1 cellular context compared by ENCODE assay signal in the genomic region with DNA sequence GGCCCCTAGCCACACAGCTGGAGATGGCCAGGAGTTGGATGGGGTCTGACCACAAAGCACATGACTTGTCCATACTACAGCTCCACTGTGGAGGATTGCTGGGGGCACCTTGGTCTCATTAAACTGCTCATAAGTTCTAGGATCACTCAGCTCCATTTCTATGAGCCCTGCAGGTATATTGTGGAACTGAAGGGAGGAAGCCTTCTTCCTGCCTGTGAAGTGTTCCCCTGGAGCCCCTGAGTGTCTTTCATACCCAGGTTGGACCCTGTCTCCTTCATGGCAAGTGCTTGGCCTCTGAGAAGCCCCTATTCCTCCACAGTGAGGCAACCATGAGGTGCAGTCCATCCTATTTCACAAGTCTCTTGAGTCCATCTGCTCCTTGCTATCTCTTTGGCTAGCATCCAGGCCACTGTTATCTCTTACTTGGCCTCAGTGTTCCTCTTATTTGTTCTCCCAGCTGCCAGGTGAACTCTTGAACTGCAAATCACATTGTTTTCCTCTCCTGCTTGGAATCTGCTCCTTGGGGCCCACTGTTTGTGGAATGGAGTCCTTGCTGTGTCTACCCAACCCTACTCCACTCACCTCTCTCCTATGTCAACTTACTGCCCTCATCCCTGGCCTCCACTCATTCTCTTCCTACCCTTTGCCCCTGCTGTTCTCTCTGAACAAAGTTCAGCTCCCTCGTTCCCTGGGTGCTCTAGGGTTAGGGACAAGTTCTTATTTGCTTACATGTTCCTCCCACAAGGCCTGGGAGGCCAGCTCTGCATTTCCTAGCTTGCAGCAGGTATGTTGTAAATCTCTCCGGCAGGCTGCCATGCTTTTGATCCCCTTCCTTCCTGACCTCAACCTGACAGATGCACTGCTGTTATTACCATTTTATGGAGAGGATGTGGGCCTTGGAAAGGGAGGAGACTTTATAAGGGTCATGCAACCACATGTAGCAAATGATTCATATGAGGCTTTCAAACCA.
TF ChIP-seq lines count a peak whose summit lies in the region.

No MANE protein-coding gene starts in this region.

TF ChIP-seq in HepG2, 621 proteins besides CTCF, POLR2A, EP300 and RAD21 (continued from another document and continues in another):
- TF ChIP-seq PPARG (CRISPR knock-in tag; conservative IDR thresholded peaks at IDR 0.05) (peak; percentile 86), MEIS1 (CRISPR knock-in tag; IDR thresholded peaks at IDR 0.05; ENCODE audit: borderline replicate concordance) (0 out of 2 replicates have a peak, but pooled peaks have one; percentile 36), GATA4 (IDR thresholded peaks at IDR 0.05; ENCODE audit: borderline replicate concordance, low read depth) (0 out of 2 replicates have a peak, but pooled peaks have one; percentile 72), HNF4G (IDR thresholded peaks at IDR 0.05; ENCODE audit: borderline replicate concordance, low read depth, low read length) (peak; percentile 96), HNF4G (CRISPR knock-in tag; IDR thresholded peaks at IDR 0.05; ENCODE audit: borderline replicate concordance, low read depth) (peak; percentile 95), ZNF335 (CRISPR knock-in tag; IDR thresholded peaks at IDR 0.05) (peak; percentile 28; the same call in 1 of the 2 replicates), ATF1 (CRISPR knock-in tag; IDR thresholded peaks at IDR 0.05) (no peak), FOXJ3 (CRISPR knock-in tag; IDR thresholded peaks at IDR 0.05; ENCODE audit: borderline replicate concordance) (peak; percentile 75; the same call in 1 of the 2 replicates), ZFY (CRISPR knock-in tag; IDR thresholded peaks at IDR 0.05) (peak; percentile 62), ZFX (CRISPR knock-in tag; IDR thresholded peaks at IDR 0.05; ENCODE audit: low read depth) (peak; percentile 71), CAMTA2 (CRISPR knock-in tag; IDR thresholded peaks at IDR 0.05; ENCODE audit: borderline replicate concordance) (no peak), GLI4 (CRISPR knock-in tag; IDR thresholded peaks at IDR 0.05; ENCODE audit: borderline replicate concordance) (no peak), ATRX (CRISPR knock-in tag; IDR thresholded peaks at IDR 0.05; ENCODE audit: borderline replicate concordance) (no peak), ZFP36 (IDR thresholded peaks at IDR 0.05; ENCODE audit: borderline replicate concordance, low read depth, low read length, partially characterized antibody) (no peak), ZNF230 (CRISPR knock-in tag; IDR thresholded peaks at IDR 0.05) (no peak), ZNF451 (CRISPR knock-in tag; IDR thresholded peaks at IDR 0.05) (no peak; the same call in 1 of the 2 replicates), PAF1 (CRISPR knock-in tag; IDR thresholded peaks at IDR 0.05) (no peak), RFXANK (CRISPR knock-in tag; IDR thresholded peaks at IDR 0.05) (no peak), ONECUT2 (CRISPR knock-in tag; IDR thresholded peaks at IDR 0.05) (no peak), ZNF337 (CRISPR knock-in tag; IDR thresholded peaks at IDR 0.05; ENCODE audit: borderline replicate concordance, low read depth) (no peak; the same call in 1 of the 2 replicates), ISL2 (CRISPR knock-in tag; IDR thresholded peaks at IDR 0.05) (0 out of 2 replicates have a peak, but pooled peaks have one; percentile 30), ZNF264 (CRISPR knock-in tag; IDR thresholded peaks at IDR 0.05) (0 out of 2 replicates have a peak, but pooled peaks have one; percentile 70), ZNF17 (CRISPR knock-in tag; IDR thresholded peaks at IDR 0.05) (no peak), NFYC (CRISPR knock-in tag; IDR thresholded peaks at IDR 0.05) (no peak), ZNF263 (CRISPR knock-in tag; IDR thresholded peaks at IDR 0.05) (peak; percentile 89), PLRG1 (conservative IDR thresholded peaks at IDR 0.05) (no peak), MXI1 (IDR thresholded peaks at IDR 0.05; ENCODE audit: borderline replicate concordance, low read depth, low read length) (peak; percentile 42; the same call in 1 of the 3 replicates)
- TF ChIP-seq, protein P1, sequence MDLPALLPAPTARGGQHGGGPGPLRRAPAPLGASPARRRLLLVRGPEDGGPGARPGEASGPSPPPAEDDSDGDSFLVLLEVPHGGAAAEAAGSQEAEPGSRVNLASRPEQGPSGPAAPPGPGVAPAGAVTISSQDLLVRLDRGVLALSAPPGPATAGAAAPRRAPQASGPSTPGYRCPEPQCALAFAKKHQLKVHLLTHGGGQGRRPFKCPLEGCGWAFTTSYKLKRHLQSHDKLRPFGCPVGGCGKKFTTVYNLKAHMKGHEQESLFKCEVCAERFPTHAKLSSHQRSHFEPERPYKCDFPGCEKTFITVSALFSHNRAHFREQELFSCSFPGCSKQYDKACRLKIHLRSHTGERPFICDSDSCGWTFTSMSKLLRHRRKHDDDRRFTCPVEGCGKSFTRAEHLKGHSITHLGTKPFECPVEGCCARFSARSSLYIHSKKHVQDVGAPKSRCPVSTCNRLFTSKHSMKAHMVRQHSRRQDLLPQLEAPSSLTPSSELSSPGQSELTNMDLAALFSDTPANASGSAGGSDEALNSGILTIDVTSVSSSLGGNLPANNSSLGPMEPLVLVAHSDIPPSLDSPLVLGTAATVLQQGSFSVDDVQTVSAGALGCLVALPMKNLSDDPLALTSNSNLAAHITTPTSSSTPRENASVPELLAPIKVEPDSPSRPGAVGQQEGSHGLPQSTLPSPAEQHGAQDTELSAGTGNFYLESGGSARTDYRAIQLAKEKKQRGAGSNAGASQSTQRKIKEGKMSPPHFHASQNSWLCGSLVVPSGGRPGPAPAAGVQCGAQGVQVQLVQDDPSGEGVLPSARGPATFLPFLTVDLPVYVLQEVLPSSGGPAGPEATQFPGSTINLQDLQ (CRISPR knock-in tag; IDR thresholded peaks at IDR 0.05) = peak; percentile 80; the same call in 1 of the 2 replicates
- TF ChIP-seq, protein P2, sequence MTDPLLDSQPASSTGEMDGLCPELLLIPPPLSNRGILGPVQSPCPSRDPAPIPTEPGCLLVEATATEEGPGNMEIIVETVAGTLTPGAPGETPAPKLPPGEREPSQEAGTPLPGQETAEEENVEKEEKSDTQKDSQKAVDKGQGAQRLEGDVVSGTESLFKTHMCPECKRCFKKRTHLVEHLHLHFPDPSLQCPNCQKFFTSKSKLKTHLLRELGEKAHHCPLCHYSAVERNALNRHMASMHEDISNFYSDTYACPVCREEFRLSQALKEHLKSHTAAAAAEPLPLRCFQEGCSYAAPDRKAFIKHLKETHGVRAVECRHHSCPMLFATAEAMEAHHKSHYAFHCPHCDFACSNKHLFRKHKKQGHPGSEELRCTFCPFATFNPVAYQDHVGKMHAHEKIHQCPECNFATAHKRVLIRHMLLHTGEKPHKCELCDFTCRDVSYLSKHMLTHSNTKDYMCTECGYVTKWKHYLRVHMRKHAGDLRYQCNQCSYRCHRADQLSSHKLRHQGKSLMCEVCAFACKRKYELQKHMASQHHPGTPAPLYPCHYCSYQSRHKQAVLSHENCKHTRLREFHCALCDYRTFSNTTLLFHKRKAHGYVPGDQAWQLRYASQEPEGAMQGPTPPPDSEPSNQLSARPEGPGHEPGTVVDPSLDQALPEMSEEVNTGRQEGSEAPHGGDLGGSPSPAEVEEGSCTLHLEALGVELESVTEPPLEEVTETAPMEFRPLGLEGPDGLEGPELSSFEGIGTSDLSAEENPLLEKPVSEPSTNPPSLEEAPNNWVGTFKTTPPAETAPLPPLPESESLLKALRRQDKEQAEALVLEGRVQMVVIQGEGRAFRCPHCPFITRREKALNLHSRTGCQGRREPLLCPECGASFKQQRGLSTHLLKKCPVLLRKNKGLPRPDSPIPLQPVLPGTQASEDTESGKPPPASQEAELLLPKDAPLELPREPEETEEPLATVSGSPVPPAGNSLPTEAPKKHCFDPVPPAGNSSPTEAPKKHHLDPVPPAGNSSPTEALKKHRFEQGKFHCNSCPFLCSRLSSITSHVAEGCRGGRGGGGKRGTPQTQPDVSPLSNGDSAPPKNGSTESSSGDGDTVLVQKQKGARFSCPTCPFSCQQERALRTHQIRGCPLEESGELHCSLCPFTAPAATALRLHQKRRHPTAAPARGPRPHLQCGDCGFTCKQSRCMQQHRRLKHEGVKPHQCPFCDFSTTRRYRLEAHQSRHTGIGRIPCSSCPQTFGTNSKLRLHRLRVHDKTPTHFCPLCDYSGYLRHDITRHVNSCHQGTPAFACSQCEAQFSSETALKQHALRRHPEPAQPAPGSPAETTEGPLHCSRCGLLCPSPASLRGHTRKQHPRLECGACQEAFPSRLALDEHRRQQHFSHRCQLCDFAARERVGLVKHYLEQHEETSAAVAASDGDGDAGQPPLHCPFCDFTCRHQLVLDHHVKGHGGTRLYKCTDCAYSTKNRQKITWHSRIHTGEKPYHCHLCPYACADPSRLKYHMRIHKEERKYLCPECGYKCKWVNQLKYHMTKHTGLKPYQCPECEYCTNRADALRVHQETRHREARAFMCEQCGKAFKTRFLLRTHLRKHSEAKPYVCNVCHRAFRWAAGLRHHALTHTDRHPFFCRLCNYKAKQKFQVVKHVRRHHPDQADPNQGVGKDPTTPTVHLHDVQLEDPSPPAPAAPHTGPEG (CRISPR knock-in tag; IDR thresholded peaks at IDR 0.05) = peak; percentile 10; the same call in 1 of the 2 replicates
- TF ChIP-seq, protein P3, sequence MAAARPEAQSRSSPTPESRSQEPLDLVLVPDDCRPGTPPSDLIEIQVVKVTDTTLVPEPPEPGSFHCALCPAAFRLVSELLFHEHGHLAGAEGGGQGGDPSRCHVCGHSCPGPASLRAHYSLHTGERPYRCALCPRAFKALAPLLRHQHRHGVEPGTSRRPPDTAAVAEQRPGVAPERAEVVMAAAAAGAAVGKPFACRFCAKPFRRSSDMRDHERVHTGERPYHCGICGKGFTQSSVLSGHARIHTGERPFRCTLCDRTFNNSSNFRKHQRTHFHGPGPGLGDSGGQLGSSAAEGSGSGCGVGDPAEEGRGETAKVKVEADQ (CRISPR knock-in tag; IDR thresholded peaks at IDR 0.05; ENCODE audit: borderline replicate concordance) = no peak
- TF ChIP-seq, protein P4, sequence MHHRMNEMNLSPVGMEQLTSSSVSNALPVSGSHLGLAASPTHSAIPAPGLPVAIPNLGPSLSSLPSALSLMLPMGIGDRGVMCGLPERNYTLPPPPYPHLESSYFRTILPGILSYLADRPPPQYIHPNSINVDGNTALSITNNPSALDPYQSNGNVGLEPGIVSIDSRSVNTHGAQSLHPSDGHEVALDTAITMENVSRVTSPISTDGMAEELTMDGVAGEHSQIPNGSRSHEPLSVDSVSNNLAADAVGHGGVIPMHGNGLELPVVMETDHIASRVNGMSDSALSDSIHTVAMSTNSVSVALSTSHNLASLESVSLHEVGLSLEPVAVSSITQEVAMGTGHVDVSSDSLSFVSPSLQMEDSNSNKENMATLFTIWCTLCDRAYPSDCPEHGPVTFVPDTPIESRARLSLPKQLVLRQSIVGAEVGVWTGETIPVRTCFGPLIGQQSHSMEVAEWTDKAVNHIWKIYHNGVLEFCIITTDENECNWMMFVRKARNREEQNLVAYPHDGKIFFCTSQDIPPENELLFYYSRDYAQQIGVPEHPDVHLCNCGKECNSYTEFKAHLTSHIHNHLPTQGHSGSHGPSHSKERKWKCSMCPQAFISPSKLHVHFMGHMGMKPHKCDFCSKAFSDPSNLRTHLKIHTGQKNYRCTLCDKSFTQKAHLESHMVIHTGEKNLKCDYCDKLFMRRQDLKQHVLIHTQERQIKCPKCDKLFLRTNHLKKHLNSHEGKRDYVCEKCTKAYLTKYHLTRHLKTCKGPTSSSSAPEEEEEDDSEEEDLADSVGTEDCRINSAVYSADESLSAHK (CRISPR knock-in tag; IDR thresholded peaks at IDR 0.05; ENCODE audit: borderline replicate concordance) = no peak
- TF ChIP-seq, protein P5, sequence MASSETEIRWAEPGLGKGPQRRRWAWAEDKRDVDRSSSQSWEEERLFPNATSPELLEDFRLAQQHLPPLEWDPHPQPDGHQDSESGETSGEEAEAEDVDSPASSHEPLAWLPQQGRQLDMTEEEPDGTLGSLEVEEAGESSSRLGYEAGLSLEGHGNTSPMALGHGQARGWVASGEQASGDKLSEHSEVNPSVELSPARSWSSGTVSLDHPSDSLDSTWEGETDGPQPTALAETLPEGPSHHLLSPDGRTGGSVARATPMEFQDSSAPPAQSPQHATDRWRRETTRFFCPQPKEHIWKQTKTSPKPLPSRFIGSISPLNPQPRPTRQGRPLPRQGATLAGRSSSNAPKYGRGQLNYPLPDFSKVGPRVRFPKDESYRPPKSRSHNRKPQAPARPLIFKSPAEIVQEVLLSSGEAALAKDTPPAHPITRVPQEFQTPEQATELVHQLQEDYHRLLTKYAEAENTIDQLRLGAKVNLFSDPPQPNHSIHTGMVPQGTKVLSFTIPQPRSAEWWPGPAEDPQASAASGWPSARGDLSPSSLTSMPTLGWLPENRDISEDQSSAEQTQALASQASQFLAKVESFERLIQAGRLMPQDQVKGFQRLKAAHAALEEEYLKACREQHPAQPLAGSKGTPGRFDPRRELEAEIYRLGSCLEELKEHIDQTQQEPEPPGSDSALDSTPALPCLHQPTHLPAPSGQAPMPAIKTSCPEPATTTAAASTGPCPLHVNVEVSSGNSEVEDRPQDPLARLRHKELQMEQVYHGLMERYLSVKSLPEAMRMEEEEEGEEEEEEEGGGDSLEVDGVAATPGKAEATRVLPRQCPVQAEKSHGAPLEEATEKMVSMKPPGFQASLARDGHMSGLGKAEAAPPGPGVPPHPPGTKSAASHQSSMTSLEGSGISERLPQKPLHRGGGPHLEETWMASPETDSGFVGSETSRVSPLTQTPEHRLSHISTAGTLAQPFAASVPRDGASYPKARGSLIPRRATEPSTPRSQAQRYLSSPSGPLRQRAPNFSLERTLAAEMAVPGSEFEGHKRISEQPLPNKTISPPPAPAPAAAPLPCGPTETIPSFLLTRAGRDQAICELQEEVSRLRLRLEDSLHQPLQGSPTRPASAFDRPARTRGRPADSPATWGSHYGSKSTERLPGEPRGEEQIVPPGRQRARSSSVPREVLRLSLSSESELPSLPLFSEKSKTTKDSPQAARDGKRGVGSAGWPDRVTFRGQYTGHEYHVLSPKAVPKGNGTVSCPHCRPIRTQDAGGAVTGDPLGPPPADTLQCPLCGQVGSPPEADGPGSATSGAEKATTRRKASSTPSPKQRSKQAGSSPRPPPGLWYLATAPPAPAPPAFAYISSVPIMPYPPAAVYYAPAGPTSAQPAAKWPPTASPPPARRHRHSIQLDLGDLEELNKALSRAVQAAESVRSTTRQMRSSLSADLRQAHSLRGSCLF (CRISPR knock-in tag; IDR thresholded peaks at IDR 0.05; ENCODE audit: borderline replicate concordance) = no peak
- TF ChIP-seq, protein P6, sequence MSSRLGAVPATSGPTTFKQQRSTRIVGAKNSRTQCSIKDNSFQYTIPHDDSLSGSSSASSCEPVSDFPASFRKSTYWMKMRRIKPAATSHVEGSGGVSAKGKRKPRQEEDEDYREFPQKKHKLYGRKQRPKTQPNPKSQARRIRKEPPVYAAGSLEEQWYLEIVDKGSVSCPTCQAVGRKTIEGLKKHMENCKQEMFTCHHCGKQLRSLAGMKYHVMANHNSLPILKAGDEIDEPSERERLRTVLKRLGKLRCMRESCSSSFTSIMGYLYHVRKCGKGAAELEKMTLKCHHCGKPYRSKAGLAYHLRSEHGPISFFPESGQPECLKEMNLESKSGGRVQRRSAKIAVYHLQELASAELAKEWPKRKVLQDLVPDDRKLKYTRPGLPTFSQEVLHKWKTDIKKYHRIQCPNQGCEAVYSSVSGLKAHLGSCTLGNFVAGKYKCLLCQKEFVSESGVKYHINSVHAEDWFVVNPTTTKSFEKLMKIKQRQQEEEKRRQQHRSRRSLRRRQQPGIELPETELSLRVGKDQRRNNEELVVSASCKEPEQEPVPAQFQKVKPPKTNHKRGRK (CRISPR knock-in tag; IDR thresholded peaks at IDR 0.05) = no peak
- TF ChIP-seq, protein P7, sequence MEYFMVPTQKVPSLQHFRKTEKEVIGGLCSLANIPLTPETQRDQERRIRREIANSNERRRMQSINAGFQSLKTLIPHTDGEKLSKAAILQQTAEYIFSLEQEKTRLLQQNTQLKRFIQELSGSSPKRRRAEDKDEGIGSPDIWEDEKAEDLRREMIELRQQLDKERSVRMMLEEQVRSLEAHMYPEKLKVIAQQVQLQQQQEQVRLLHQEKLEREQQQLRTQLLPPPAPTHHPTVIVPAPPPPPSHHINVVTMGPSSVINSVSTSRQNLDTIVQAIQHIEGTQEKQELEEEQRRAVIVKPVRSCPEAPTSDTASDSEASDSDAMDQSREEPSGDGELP (IDR thresholded peaks at IDR 0.05; ENCODE audit: borderline replicate concordance, low read depth) = peak; percentile 88
